1 cellular context compared by ENCODE assay signal in genomic region chr2:227477291-227477690, GRCh38.
A peak's percentile ranks its signal among the peaks of the same experiment; 100 is the strongest.
TF ChIP-seq lines count a peak whose summit lies in the region.

No MANE protein-coding gene starts in this region.

TF ChIP-seq in HepG2, 621 proteins besides CTCF, POLR2A, EP300 and RAD21:
- TF ChIP-seq RFX1 (IDR thresholded peaks at IDR 0.05) (peak; percentile 73; the same call in 1 of the 2 replicates), STAG1 (CRISPR knock-in tag; IDR thresholded peaks at IDR 0.05) (no peak)
